7 cellular contexts compared by ENCODE assay signal in genomic region chr21:45981641-45982255, GRCh38. TPM values are rescaled to one million over a fixed set of nuclear protein-coding genes. Genes with fewer than 3 reads are reported as not detected.
DNase-seq lines count a peak whose midpoint lies in the region; ATAC-seq and TF ChIP-seq lines count a peak whose summit lies in the region.

A gene with protein sequence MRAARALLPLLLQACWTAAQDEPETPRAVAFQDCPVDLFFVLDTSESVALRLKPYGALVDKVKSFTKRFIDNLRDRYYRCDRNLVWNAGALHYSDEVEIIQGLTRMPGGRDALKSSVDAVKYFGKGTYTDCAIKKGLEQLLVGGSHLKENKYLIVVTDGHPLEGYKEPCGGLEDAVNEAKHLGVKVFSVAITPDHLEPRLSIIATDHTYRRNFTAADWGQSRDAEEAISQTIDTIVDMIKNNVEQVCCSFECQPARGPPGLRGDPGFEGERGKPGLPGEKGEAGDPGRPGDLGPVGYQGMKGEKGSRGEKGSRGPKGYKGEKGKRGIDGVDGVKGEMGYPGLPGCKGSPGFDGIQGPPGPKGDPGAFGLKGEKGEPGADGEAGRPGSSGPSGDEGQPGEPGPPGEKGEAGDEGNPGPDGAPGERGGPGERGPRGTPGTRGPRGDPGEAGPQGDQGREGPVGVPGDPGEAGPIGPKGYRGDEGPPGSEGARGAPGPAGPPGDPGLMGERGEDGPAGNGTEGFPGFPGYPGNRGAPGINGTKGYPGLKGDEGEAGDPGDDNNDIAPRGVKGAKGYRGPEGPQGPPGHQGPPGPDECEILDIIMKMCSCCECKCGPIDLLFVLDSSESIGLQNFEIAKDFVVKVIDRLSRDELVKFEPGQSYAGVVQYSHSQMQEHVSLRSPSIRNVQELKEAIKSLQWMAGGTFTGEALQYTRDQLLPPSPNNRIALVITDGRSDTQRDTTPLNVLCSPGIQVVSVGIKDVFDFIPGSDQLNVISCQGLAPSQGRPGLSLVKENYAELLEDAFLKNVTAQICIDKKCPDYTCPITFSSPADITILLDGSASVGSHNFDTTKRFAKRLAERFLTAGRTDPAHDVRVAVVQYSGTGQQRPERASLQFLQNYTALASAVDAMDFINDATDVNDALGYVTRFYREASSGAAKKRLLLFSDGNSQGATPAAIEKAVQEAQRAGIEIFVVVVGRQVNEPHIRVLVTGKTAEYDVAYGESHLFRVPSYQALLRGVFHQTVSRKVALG (plus strand): TSS chr21:45981770. CDS start chr21:45981851, 81 bp downstream.

- H3K79me2 ChIP-seq in GM23338 (replicated peaks; ENCODE audit: insufficient read depth), result peaks cover 4% of the 10 kb centered on the region; the same call in 1 of the 2 replicates

- H3K4me3 ChIP-seq in GM23338 (peak within 1 kb of the TSS; percentile 79), NT2/D1 (ENCODE audit: insufficient read length, low read depth) (peak within 1 kb of the TSS; percentile 82), astrocyte of the spinal cord (ENCODE audit: low read depth, low read length) (peak within 1 kb of the TSS; percentile 81), right atrium auricular region (peak within 1 kb of the TSS; percentile 85 to 94), prostate gland (peak within 1 kb of the TSS; percentile 50 to 63)

- TF ChIP-seq CTCF in GM23338 (conservative IDR thresholded peaks at IDR 0.05; ENCODE audit: low read depth in 2 of 2) (no peak), astrocyte of the spinal cord (IDR thresholded peaks at IDR 0.05; ENCODE audit: low read depth, low read length) (no peak), right atrium auricular region (IDR thresholded peaks at IDR 0.05) (no peak), prostate gland (IDR thresholded peaks at IDR 0.05) (peak in 1 of 4 experiments; percentile 9)

- peak within 1 kb of the TSS; percentile 92 for H3K4me2 ChIP-seq in GM23338

- no peaks in the 10 kb centered on the region for H3K9me2 ChIP-seq in GM23338 (ENCODE audit: insufficient read depth)

- TF ChIP-seq POLR2A in prostate gland (IDR thresholded peaks at IDR 0.05), result peak; percentile 37

- H3K9me3 ChIP-seq in NT2/D1 (ENCODE audit: insufficient read depth, low read length) (no peaks in the 10 kb centered on the region), right atrium auricular region (no peaks in the 10 kb centered on the region), prostate gland (no peaks in the 10 kb centered on the region)

- peaks cover 13% of the 10 kb centered on the region for H3K36me3 Mint-ChIP-seq in GM23338 (ENCODE audit: low read depth)

- H3K27me3 ChIP-seq in GM23338 (ENCODE audit: insufficient read depth), result peaks cover 13% of the 10 kb centered on the region; the same call in 1 of the 2 replicates
- peaks cover 28% of the 10 kb centered on the region for H3K27me3 ChIP-seq in NT2/D1 (ENCODE audit: insufficient read depth, insufficient read length)
- H3K27me3 ChIP-seq in right atrium auricular region, result no peaks in the 10 kb centered on the region
- H3K27me3 ChIP-seq in prostate gland (replicated peaks; ENCODE audit: insufficient read depth), result no peaks in the 10 kb centered on the region

- WGBS in prostate gland, result 0% methylated on average over 5 of the region's 44 CpGs

- H3K36me3 ChIP-seq in GM23338 (ENCODE audit: insufficient read depth) (peaks cover 3% of the 10 kb centered on the region; the same call in 1 of the 2 replicates), NT2/D1 (ENCODE audit: insufficient read depth, insufficient read length, low read length) (peaks cover 36% of the 10 kb centered on the region), right atrium auricular region (peaks cover 30% of the 10 kb centered on the region), prostate gland (peaks cover 0 to 4% of the 10 kb centered on the region in 2 donors)

- peaks cover 15% of the 10 kb centered on the region for H3K4me1 ChIP-seq in GM23338 (ENCODE audit: insufficient read depth)
- H3K4me1 ChIP-seq in NT2/D1 (ENCODE audit: insufficient read depth, insufficient read length), result peaks cover 18% of the 10 kb centered on the region
- H3K4me1 ChIP-seq in right atrium auricular region, result peaks cover 0 to 38% of the 10 kb centered on the region in 2 donors
- H3K4me1 ChIP-seq in prostate gland (replicated peaks), result no peaks in the 10 kb centered on the region

- peaks cover 9% of the 10 kb centered on the region for H3K4me1 Mint-ChIP-seq in GM23338

- peak within 1 kb of the TSS; percentile 66; the same call in 1 of the 2 replicates for H2AFZ ChIP-seq in GM23338

- peak within 1 kb of the TSS; percentile 73 for H3K4me3 Mint-ChIP-seq in GM23338

- H3K9me3 Mint-ChIP-seq in GM23338, result no peaks in the 10 kb centered on the region

- intact Hi-C loops in prostate gland (cut with DNase I), result loop anchor here (5.0 kb wide), 1 partner anchor 76 kb away; no protein-coding TSS in a partner anchor

- ATAC-seq in GM23338, result peak; percentile 59

- H3K27ac ChIP-seq in GM23338 (ENCODE audit: low read depth) (peak within 1 kb of the TSS; percentile 83), right atrium auricular region (peak within 1 kb of the TSS; percentile 86 to 90), prostate gland (peak within 1 kb of the TSS; percentile 77 to 79)

- peaks cover 7% of the 10 kb centered on the region for H3K27me3 Mint-ChIP-seq in GM23338 (ENCODE audit: insufficient read depth, low read depth, poor library complexity)

- H3K27ac Mint-ChIP-seq in GM23338, result no peak within 1 kb of the TSS

- H4K20me1 ChIP-seq in GM23338 (replicated peaks; ENCODE audit: insufficient read depth), result peaks cover 6% of the 10 kb centered on the region; the same call in 1 of the 2 replicates

- peak within 1 kb of the TSS; percentile 98 for H3K9ac ChIP-seq in NT2/D1 (ENCODE audit: insufficient read length, low read depth)

- DNase-seq in GM23338 (ENCODE audit: low spot score) (peak; percentile 52), NT2/D1 (ENCODE audit: low read depth, low spot score) (no peak), astrocyte of the spinal cord (ENCODE audit: low read depth, low spot score) (peak; percentile 70), right atrium auricular region (ENCODE audit: low spot score) (no peak), prostate gland (ENCODE audit: low spot score) (peak; percentile 48), GDM1 (lab: John Stamatoyannopoulos, UW) (no peak), GF-D8 (lab: John Stamatoyannopoulos, UW) (no peak)

- in situ Hi-C loops in astrocyte of the spinal cord (cut with HindIII; ENCODE audit: low sequenced_read_pairs), result no loop called here

- H3F3A ChIP-seq in GM23338 (replicated peaks; ENCODE audit: low read depth), result peaks cover 25% of the 10 kb centered on the region

TF ChIP-seq in GM23338, 12 proteins besides CTCF, POLR2A, EP300 and RAD21:
- peak; percentile 79 for TF ChIP-seq POLR2AphosphoS5 (IDR thresholded peaks at IDR 0.05; ENCODE audit: low read depth)
- TF ChIP-seq ZNF331 (CRISPR knock-in tag; IDR thresholded peaks at IDR 0.05; ENCODE audit: low read depth), result no peak

RNA-seq across cellular contexts. Expression of the gene that starts here (rescaled TPM):
- 151 and 180 TPM in 2 replicates for total RNA-seq in GM23338 (2014; rRNA removed; shearing (Covaris generic))
- 76.0 and 84.5 TPM in 2 replicates for polyA plus RNA-seq in GM23338 (2016; fragmentation: Nextera tagmentation; extraction: Ambion mirVana)
- total RNA-seq in right atrium auricular region (100 to 1,000 TPM; 201 to 278 TPM), prostate gland (100 to 1,000 TPM; 163 to 265 TPM)

Comparison
In these comparisons a context has a peak if more than half of its experiments do, and no peak if none do; other contexts are left out.
1. DNase-seq: peak in GM23338 (single experiment), astrocyte of the spinal cord (single experiment) and prostate gland (single experiment); none in NT2/D1 (single experiment), right atrium auricular region (single experiment), GDM1 (single experiment) and GF-D8 (single experiment).
2. Peak in every context shown above with its lines, with median percentiles within 50 percentile points of each other: H3K27ac ChIP-seq and H3K4me3 ChIP-seq.